ENCODE assay signal across 20 cellular contexts in genomic region chr13:75197803-75198202, GRCh38.
A peak's percentile ranks its signal among the peaks of the same experiment; 100 is the strongest.
DNase-seq lines count a peak whose midpoint lies in the region; ATAC-seq and TF ChIP-seq lines count a peak whose summit lies in the region.
"Had no signal": no experiment of that assay in that cellular context is flagged by ENCODE, and none has a peak within 500 bp of the region (broad histone marks: within the 10 kb centered on the region; RNA-seq: fewer than 3 reads in every experiment).

No MANE protein-coding gene starts in this region.

- H3K4me2 ChIP-seq in neuronal stem cell (ENCODE audit: insufficient read depth, low read length, poor library complexity, severe bottlenecking), result no peak overlapping the region
- H3K4me2 ChIP-seq: BLaER1 had no signal

- 25% methylated on average over 4 of the region's 4 CpGs for WGBS in right cardiac atrium
- WGBS in neuronal stem cell (ENCODE audit: extremely low coverage in 2 of 2, insufficient read length in 2 of 2, insufficient replicate concordance in 1 of 2), 2 donors, result no CpG with 5 or more reads among the region's 4 CpGs

- no peak overlapping the region for H2BK12ac ChIP-seq in neuronal stem cell (ENCODE audit: low read length)

- no peak overlapping the region for H2BK5ac ChIP-seq in neuronal stem cell (ENCODE audit: low read length)

- no peaks in the 10 kb centered on the region for H3K79me1 ChIP-seq in neuronal stem cell (ENCODE audit: low read depth, low read length)

- no peak for ATAC-seq in right cardiac atrium
- no peak for ATAC-seq in mucosa of descending colon
- ATAC-seq: GM12878, HCT116, Panc1 had no signal

- H3K9me3 Mint-ChIP-seq in glutamatergic neuron (ENCODE audit: unreplicated experiment) (peaks cover 4% of the 10 kb centered on the region), HFFc6 (no peaks in the 10 kb centered on the region)
- H3K9me3 Mint-ChIP-seq: CD4-positive, alpha-beta memory T cell had no signal

- H3K27me3 Mint-ChIP-seq in glutamatergic neuron (ENCODE audit: unreplicated experiment) (no peaks in the 10 kb centered on the region), HFFc6 (ENCODE audit: insufficient read depth) (peaks cover 7% of the 10 kb centered on the region)

- no peak overlapping the region for H2AK5ac ChIP-seq in neuronal stem cell (ENCODE audit: low read depth, low read length)

- H4K91ac ChIP-seq in neuronal stem cell (ENCODE audit: low read depth, low read length, poor library complexity), result no peak overlapping the region

- H3K27ac ChIP-seq in right cardiac atrium (ENCODE audit: low read length) (no peak overlapping the region), neuronal stem cell (replicated peaks; ENCODE audit: low read length) (peak overlapping the region; percentile 30)
- H3K27ac ChIP-seq: BLaER1, SK-N-MC had no signal

- no peak overlapping the region for H3K4me3 ChIP-seq in right cardiac atrium (ENCODE audit: low read length)
- no peak overlapping the region for H3K4me3 ChIP-seq in neuronal stem cell (ENCODE audit: low read length in 2 of 2)
- H3K4me3 ChIP-seq in mucosa of descending colon, result no peak overlapping the region
- H3K4me3 ChIP-seq: BLaER1, GM12878, SK-N-MC had no signal

- H3K36me3 ChIP-seq in neuronal stem cell (replicated peaks in 1 of 2; ENCODE audit: control insufficient read depth in 2 of 2, insufficient read depth in 2 of 2, low read length in 2 of 2) (no peaks in the 10 kb centered on the region), mucosa of descending colon (ENCODE audit: low read depth) (no peaks in the 10 kb centered on the region)
- H3K36me3 ChIP-seq: BLaER1 had no signal

- H3K4me1 Mint-ChIP-seq in glutamatergic neuron (ENCODE audit: low read depth, unreplicated experiment) (peaks cover 33% of the 10 kb centered on the region), HFFc6 (ENCODE audit: low read depth) (peaks cover 8% of the 10 kb centered on the region; the same call in 1 of the 2 replicates)
- H3K4me1 Mint-ChIP-seq: CD4-positive, alpha-beta memory T cell had no signal

- no peak overlapping the region for H3K4ac ChIP-seq in neuronal stem cell (ENCODE audit: low read length)

- no peaks in the 10 kb centered on the region for H3K27me3 ChIP-seq in right cardiac atrium (ENCODE audit: control insufficient read depth, insufficient read depth)
- no peaks in the 10 kb centered on the region for H3K27me3 ChIP-seq in neuronal stem cell (ENCODE audit: control insufficient read depth in 3 of 3, insufficient read depth in 3 of 3, low read depth in 1 of 3, low read length in 3 of 3)
- H3K27me3 ChIP-seq: BLaER1 had no signal

- H2AFZ ChIP-seq in neuronal stem cell (ENCODE audit: low read length), result no peak overlapping the region

- H3K36me3 Mint-ChIP-seq in glutamatergic neuron (ENCODE audit: unreplicated experiment) (no peaks in the 10 kb centered on the region), HFFc6 (ENCODE audit: low read depth) (no peaks in the 10 kb centered on the region)
- H3K36me3 Mint-ChIP-seq: CD4-positive, alpha-beta memory T cell had no signal

- no peak overlapping the region for H2BK15ac ChIP-seq in neuronal stem cell (ENCODE audit: low read length)

- H3K4me3 Mint-ChIP-seq in glutamatergic neuron (ENCODE audit: unreplicated experiment) (peak overlapping the region; percentile 36), HFFc6 (no peak overlapping the region)
- H3K4me3 Mint-ChIP-seq: CD4-positive, alpha-beta memory T cell had no signal

- DNase-seq in right cardiac atrium, result peak; percentile 22 to 54 (median 41)
- no peak for DNase-seq in cardiac septum (ENCODE audit: low spot score)
- DNase-seq in glutamatergic neuron, result peak; percentile 20
- DNase-seq in neuronal stem cell (ENCODE audit: low spot score), result no peak
- no peak for DNase-seq in mucosa of descending colon
- no peak for DNase-seq in HFFc6
- no peak for DNase-seq in kidney tubule cell (ENCODE audit: low spot score)
- DNase-seq: CD4-positive, alpha-beta memory T cell; DMS53; EL; GOT3; NCI-H1105; NCI-H226; NCI-H524 treated with DMSO at 0.1 percent for 48 hours; SHP77 had no signal

- TF ChIP-seq CTCF in glutamatergic neuron (IDR thresholded peaks at IDR 0.05; ENCODE audit: partially characterized antibody, unreplicated experiment) (no peak), mucosa of descending colon (IDR thresholded peaks at IDR 0.05) (no peak), HFFc6 (IDR thresholded peaks at IDR 0.05) (no peak)

- no peak overlapping the region for H3K9ac ChIP-seq in neuronal stem cell (ENCODE audit: low read depth, low read length, poor library complexity)
- H3K9ac ChIP-seq: BLaER1 had no signal

- H4K8ac ChIP-seq in neuronal stem cell (ENCODE audit: low read depth, low read length), result no peak overlapping the region

- intact Hi-C loops in right cardiac atrium (cut with DNase I) (no loop called here), cardiac septum (cut with DNase I) (no loop called here), mucosa of descending colon (cut with DNase I, micrococcal nuclease) (no loop called here)

- H3K27ac Mint-ChIP-seq in glutamatergic neuron (ENCODE audit: unreplicated experiment), result peak overlapping the region; percentile 30
- no peak overlapping the region for H3K27ac Mint-ChIP-seq in HFFc6

- no peak overlapping the region for H3K14ac ChIP-seq in neuronal stem cell (ENCODE audit: low read length)

- no peaks in the 10 kb centered on the region for H3K9me3 ChIP-seq in right cardiac atrium (ENCODE audit: control insufficient read depth, low read length)
- peaks cover 0 to 4% of the 10 kb centered on the region in 2 donors for H3K9me3 ChIP-seq in neuronal stem cell (replicated peaks in 1 of 2; ENCODE audit: control insufficient read depth in 2 of 2, insufficient read depth in 1 of 2, low read depth in 1 of 2, low read length in 2 of 2)
- H3K9me3 ChIP-seq in mucosa of descending colon, result no peaks in the 10 kb centered on the region
- H3K9me3 ChIP-seq: BLaER1 had no signal

- no peak overlapping the region for H3K23ac ChIP-seq in neuronal stem cell (ENCODE audit: low read depth, low read length, poor library complexity)

- no peak overlapping the region for H2BK120ac ChIP-seq in neuronal stem cell (ENCODE audit: low read depth, low read length)

- H3K18ac ChIP-seq in neuronal stem cell (ENCODE audit: low read length), result no peak overlapping the region

- H3K4me1 ChIP-seq in right cardiac atrium (ENCODE audit: control insufficient read depth, insufficient read depth, low read length) (peaks cover 5% of the 10 kb centered on the region), neuronal stem cell (ENCODE audit: control insufficient read depth in 2 of 2, insufficient read depth in 1 of 2, low read depth in 1 of 2, low read length in 2 of 2) (peaks cover 27 to 67% of the 10 kb centered on the region in 2 donors), mucosa of descending colon (ENCODE audit: low read depth) (no peaks in the 10 kb centered on the region)
- H3K4me1 ChIP-seq: BLaER1 had no signal

Comparison
In these comparisons a context has a peak if more than half of its experiments do, and no peak if none do; other contexts are left out.
1. DNase-seq: peak in right cardiac atrium (3 of 3) and glutamatergic neuron (single experiment); none in cardiac septum (single experiment), neuronal stem cell (single experiment), mucosa of descending colon (0 of 3), HFFc6 (single experiment) and kidney tubule cell (single experiment).